In genomic region chr15:32842081-32842480, GRCh38 we compare ENCODE assay signal across 1 cellular context.
TF ChIP-seq lines count a peak whose summit lies in the region.

No MANE protein-coding gene starts in this region.

TF ChIP-seq in IMR-90, 13 proteins besides CTCF, POLR2A, EP300 and RAD21 (continued from another document):
- TF ChIP-seq USF2 (IDR thresholded peaks at IDR 0.05; ENCODE audit: low read depth, low read length) (no peak), FOS (IDR thresholded peaks at IDR 0.05; ENCODE audit: low read depth, low read length) (no peak), BHLHE40 (IDR thresholded peaks at IDR 0.05; ENCODE audit: low read depth, low read length) (no peak), MXI1 (IDR thresholded peaks at IDR 0.05; ENCODE audit: borderline replicate concordance, low read depth, low read length) (no peak), MAZ (IDR thresholded peaks at IDR 0.05; ENCODE audit: borderline replicate concordance, low read depth, low read length) (no peak), MAFK (IDR thresholded peaks at IDR 0.05; ENCODE audit: low read depth, low read length) (no peak)
